ENCODE assay signal across 31 cellular contexts in genomic region chr12:96387981-96388380, GRCh38. TPM values are rescaled to one million over a fixed set of nuclear protein-coding genes. Genes with fewer than 3 reads are reported as not detected.
DNase-seq lines count a peak whose midpoint lies in the region; ATAC-seq and TF ChIP-seq lines count a peak whose summit lies in the region.
"Had no signal": no experiment of that assay in that cellular context is flagged by ENCODE, and none has a peak within 500 bp of the region (broad histone marks: within the 10 kb centered on the region; RNA-seq: fewer than 3 reads in every experiment).

No MANE protein-coding gene starts in this region.

- H3K27me3 ChIP-seq in SU-DHL-6 (ENCODE audit: low read length) (no peaks in the 10 kb centered on the region), mesenchymal stem cell (ENCODE audit: control insufficient read depth in 1 of 2, insufficient read depth in 1 of 2, low read length in 2 of 2) (no peaks in the 10 kb centered on the region), uterus (no peaks in the 10 kb centered on the region), suprapubic skin (no peaks in the 10 kb centered on the region)
- H3K27me3 ChIP-seq: BE2C, gastroesophageal sphincter, hepatocyte, neutrophil, tibial nerve had no signal

- H4K91ac ChIP-seq in mesenchymal stem cell (ENCODE audit: low read length) = no peak overlapping the region

- no peak overlapping the region for H2BK15ac ChIP-seq in mesenchymal stem cell (ENCODE audit: low read depth, poor library complexity, severe bottlenecking)

- H3K36me3 Mint-ChIP-seq in natural killer cell = no peaks in the 10 kb centered on the region
- peaks cover 4% of the 10 kb centered on the region for H3K36me3 Mint-ChIP-seq in natural killer cell treated with Interleukin-12 subunit alpha and Interleukin-12 subunit beta and Interleukin-15 and Interleukin-18, amount 100 ng/mL, for 72 hours

- no peak overlapping the region for H3K18ac ChIP-seq in mesenchymal stem cell (ENCODE audit: low read depth in 1 of 2, low read length in 2 of 2)

- no peak overlapping the region for H2BK120ac ChIP-seq in mesenchymal stem cell (ENCODE audit: low read depth, low read length)

- no peaks in the 10 kb centered on the region for H3K79me1 ChIP-seq in mesenchymal stem cell (replicated peaks; ENCODE audit: low read length, poor library complexity, severe bottlenecking)

- H3K9me3 ChIP-seq in SU-DHL-6 (ENCODE audit: insufficient read depth, low read length) (no peaks in the 10 kb centered on the region), mesenchymal stem cell (ENCODE audit: control insufficient read depth, low read length) (no peaks in the 10 kb centered on the region), uterus (no peaks in the 10 kb centered on the region), suprapubic skin (no peaks in the 10 kb centered on the region)
- H3K9me3 ChIP-seq: BE2C, gastroesophageal sphincter, neutrophil, psoas muscle, tibial nerve had no signal

- H3K36me3 ChIP-seq in SU-DHL-6 (ENCODE audit: low read length) (0 out of 2 replicates have a peak, but pooled peaks cover 2% of the 10 kb centered on the region), mesenchymal stem cell (ENCODE audit: control insufficient read depth in 1 of 2, insufficient read depth in 2 of 2, low read depth in 1 of 2, low read length in 2 of 2) (peaks cover 0 to 4% of the 10 kb centered on the region in 2 experiments), uterus (no peaks in the 10 kb centered on the region), suprapubic skin (no peaks in the 10 kb centered on the region)
- H3K36me3 ChIP-seq: BE2C, gastroesophageal sphincter, neutrophil, tibial nerve had no signal

- H3K4me1 ChIP-seq in mesenchymal stem cell (ENCODE audit: control insufficient read depth, insufficient read depth, low read depth, low read length) (peaks cover 7% of the 10 kb centered on the region), uterus (peaks cover 0 to 22% of the 10 kb centered on the region in 2 donors), suprapubic skin (peaks cover 20% of the 10 kb centered on the region)

- peaks cover 100% of the 10 kb centered on the region for H3K79me2 ChIP-seq in SU-DHL-6 (ENCODE audit: insufficient read depth, low read length)

- H3K14ac ChIP-seq in mesenchymal stem cell (ENCODE audit: low read length in 2 of 2) = no peak overlapping the region

- DNase-seq in natural killer cell (no peak), mesenchymal stem cell (peak; percentile 60), uterus (peak; percentile 24 to 75), suprapubic skin (ENCODE audit: low spot score in 2 of 2) (no peak), NCI-H1694 (lab: John Stamatoyannopoulos, UW) (no peak)
- DNase-seq in natural killer cell treated with Interleukin-12 subunit alpha and Interleukin-12 subunit beta and Interleukin-15 and Interleukin-18, amount 100 ng/mL, for 72 hours (ENCODE audit: low spot score) = no peak
- DNase-seq: ACHN; activated CD4-positive, alpha-beta T cell treated with anti-CD3 and anti-CD28 coated beads, Interleukin-2, amount 50 U/mL, for 4 hours; activated CD4-positive, CD25-positive, alpha-beta regulatory T cell; activated naive CD4-positive, alpha-beta T cell treated with anti-CD3 and anti-CD28 coated beads, Interleukin-2, amount 10 ng/mL, durations not matched to agents 7 days and 5 days; amygdala; BE2C; COR-L47; DMS79; GF-D8; HCEC 1CT; left cardiac atrium; MV-4-11; NCI-H1436; NCI-H2107; NCI-H345; psoas muscle; stimulated activated CD4-positive, alpha-beta T cell treated with anti-CD3 and anti-CD28 coated beads, Interleukin-4, amount 100 ng/mL, for 1 hour had no signal

- no peak for TF ChIP-seq POLR2A in uterus (IDR thresholded peaks at IDR 0.05)
- TF ChIP-seq POLR2A in suprapubic skin (IDR thresholded peaks at IDR 0.05) = no peak

- H3K4me3 Mint-ChIP-seq in natural killer cell = peak overlapping the region; percentile 59
- no peak overlapping the region for H3K4me3 Mint-ChIP-seq in natural killer cell treated with Interleukin-12 subunit alpha and Interleukin-12 subunit beta and Interleukin-15 and Interleukin-18, amount 100 ng/mL, for 72 hours
- H3K4me3 Mint-ChIP-seq: activated naive CD4-positive, alpha-beta T cell treated with anti-CD3 and anti-CD28 coated beads, Interleukin-2, amount 10 ng/mL, durations not matched to agents 7 days and 5 days; activated T-helper 1 cell treated with anti-CD3 and anti-CD28 coated beads, Interleukin-12 subunit alpha, Interleukin-12 subunit beta, Interleukin-2, Interleukin-4 antibody, amounts not matched to agents 30 ng/mL and 10 ng/mL and 1 ng/mL, durations not matched to agents 14 hours and 24 hours and 36 hours; memory B cell had no signal

- TF ChIP-seq EP300 in suprapubic skin (IDR thresholded peaks at IDR 0.05) = no peak

- H4K8ac ChIP-seq in mesenchymal stem cell (ENCODE audit: low read length) = no peak overlapping the region

- peaks cover 45% of the 10 kb centered on the region for H4K20me1 ChIP-seq in SU-DHL-6 (ENCODE audit: low read depth, low read length)

- peaks cover 76 to 84% of the 10 kb centered on the region in 2 donors for H3K4me1 Mint-ChIP-seq in natural killer cell
- peaks cover 52 to 53% of the 10 kb centered on the region in 2 donors for H3K4me1 Mint-ChIP-seq in natural killer cell treated with Interleukin-12 subunit alpha and Interleukin-12 subunit beta and Interleukin-15 and Interleukin-18, amount 100 ng/mL, for 72 hours (ENCODE audit: low read depth in 2 of 2)

- no CpG with 5 or more reads among the region's 1 CpG for WGBS in mesenchymal stem cell
- 100% methylated on average over 1 of the region's 1 CpG for WGBS in suprapubic skin

- H3K4me3 ChIP-seq in SU-DHL-6 (ENCODE audit: insufficient read depth, low read length, poor library complexity, severe bottlenecking) (no peak overlapping the region), mesenchymal stem cell (ENCODE audit: insufficient read depth in 1 of 2, low read depth in 1 of 2, low read length in 2 of 2) (no peak overlapping the region), uterus (no peak overlapping the region), suprapubic skin (no peak overlapping the region)
- H3K4me3 ChIP-seq: gastroesophageal sphincter, hepatocyte, psoas muscle, tibial nerve had no signal

- no peak overlapping the region for H2BK12ac ChIP-seq in mesenchymal stem cell (ENCODE audit: low read length in 2 of 2)

- H2AFZ ChIP-seq in SU-DHL-6 (ENCODE audit: low read depth, low read length, severe bottlenecking) (no peak overlapping the region), mesenchymal stem cell (ENCODE audit: low read depth, low read length) (no peak overlapping the region)
- H2AFZ ChIP-seq: hepatocyte had no signal

- no peak overlapping the region for H2AK5ac ChIP-seq in mesenchymal stem cell (ENCODE audit: low read length, severe bottlenecking)

- H3K4ac ChIP-seq in mesenchymal stem cell (ENCODE audit: low read depth in 1 of 2, low read length in 2 of 2) = no peak overlapping the region

- ATAC-seq in natural killer cell = no peak
- ATAC-seq in natural killer cell treated with Interleukin-12 subunit alpha and Interleukin-12 subunit beta and Interleukin-15 and Interleukin-18, amount 100 ng/mL, for 72 hours = no peak
- ATAC-seq in HG03439 (IDR thresholded peaks at IDR 0.05; ENCODE audit: unreplicated experiment) = no peak
- ATAC-seq: gastroesophageal sphincter, left cardiac atrium, psoas muscle had no signal

- H3K9ac ChIP-seq in SU-DHL-6 (ENCODE audit: low read length) (no peak overlapping the region), mesenchymal stem cell (ENCODE audit: low read length) (no peak overlapping the region)

- H3K4me2 ChIP-seq in SU-DHL-6 (ENCODE audit: low read depth, low read length, poor library complexity, severe bottlenecking) (no peak overlapping the region), mesenchymal stem cell (ENCODE audit: low read length, poor library complexity, severe bottlenecking) (no peak overlapping the region)
- H3K4me2 ChIP-seq: hepatocyte had no signal

- no peaks in the 10 kb centered on the region for H3K9me3 Mint-ChIP-seq in natural killer cell
- H3K9me3 Mint-ChIP-seq in natural killer cell treated with Interleukin-12 subunit alpha and Interleukin-12 subunit beta and Interleukin-15 and Interleukin-18, amount 100 ng/mL, for 72 hours = peaks cover 3% of the 10 kb centered on the region
- H3K9me3 Mint-ChIP-seq: memory B cell had no signal

- no peak overlapping the region for H3K23ac ChIP-seq in mesenchymal stem cell (ENCODE audit: low read length in 2 of 2)

- peak overlapping the region; percentile 33 to 65 for H3K27ac Mint-ChIP-seq in natural killer cell
- peak overlapping the region in 1 of 2 donors; percentile 70 for H3K27ac Mint-ChIP-seq in natural killer cell treated with Interleukin-12 subunit alpha and Interleukin-12 subunit beta and Interleukin-15 and Interleukin-18, amount 100 ng/mL, for 72 hours
- H3K27ac Mint-ChIP-seq: activated naive CD4-positive, alpha-beta T cell treated with anti-CD3 and anti-CD28 coated beads, Interleukin-2, amount 10 ng/mL, durations not matched to agents 7 days and 5 days had no signal

- H3K9me2 ChIP-seq in SU-DHL-6 (replicated peaks; ENCODE audit: insufficient read depth, low read length) = no peaks in the 10 kb centered on the region

- intact Hi-C loops in natural killer cell (cut with micrococcal nuclease) = no loop called here
- intact Hi-C loops in uterus (cut with DNase I; ENCODE audit: low total_unique reads) = no loop called here

- peak overlapping the region; percentile 7; the same call in 1 of the 2 replicates for H3K27ac ChIP-seq in SU-DHL-6 (ENCODE audit: low read depth, low read length)
- no peak overlapping the region for H3K27ac ChIP-seq in mesenchymal stem cell (ENCODE audit: low read length, poor library complexity, severe bottlenecking)
- peak overlapping the region; percentile 68 to 74 for H3K27ac ChIP-seq in uterus
- no peak overlapping the region for H3K27ac ChIP-seq in suprapubic skin
- H3K27ac ChIP-seq: gastroesophageal sphincter, hepatocyte, psoas muscle, tibial nerve had no signal

- no peaks in the 10 kb centered on the region for H3K27me3 Mint-ChIP-seq in natural killer cell (ENCODE audit: low read depth in 2 of 2)
- H3K27me3 Mint-ChIP-seq in natural killer cell treated with Interleukin-12 subunit alpha and Interleukin-12 subunit beta and Interleukin-15 and Interleukin-18, amount 100 ng/mL, for 72 hours = no peaks in the 10 kb centered on the region
- H3K27me3 Mint-ChIP-seq: activated naive CD4-positive, alpha-beta T cell treated with anti-CD3 and anti-CD28 coated beads, Interleukin-2, amount 10 ng/mL, durations not matched to agents 7 days and 5 days; memory B cell had no signal

- TF ChIP-seq CTCF in natural killer cell (IDR thresholded peaks at IDR 0.05) (no peak), SU-DHL-6 (IDR thresholded peaks at IDR 0.05; ENCODE audit: insufficient read depth, low read length, poor library complexity, severe bottlenecking) (no peak), uterus (IDR thresholded peaks at IDR 0.05) (no peak), suprapubic skin (IDR thresholded peaks at IDR 0.05) (no peak)

- H2BK5ac ChIP-seq in mesenchymal stem cell (ENCODE audit: low read depth, low read length, poor library complexity, severe bottlenecking) = no peak overlapping the region

- peaks cover 23% of the 10 kb centered on the region; the same call in 1 of the 2 replicates for H3F3A ChIP-seq in SU-DHL-6 (ENCODE audit: insufficient read depth)

RNA-seq across cellular contexts. Expression of gene CDK17, which starts 12.3 kb away (rescaled TPM):
- total RNA-seq in natural killer cell = 100 to 1,000 TPM; 199 to 234 (median 232) TPM
- total RNA-seq in natural killer cell treated with Interleukin-12 subunit alpha and Interleukin-12 subunit beta and Interleukin-15 and Interleukin-18, amount 100 ng/mL, for 72 hours = 10 to 100 TPM; 66.9 to 82.1 TPM
- 16.3 TPM for polyA plus RNA-seq in mesenchymal stem cell (2013, experiment 1 of 2)
- polyA plus RNA-seq in mesenchymal stem cell (2013, experiment 2 of 2) = 16.3 TPM
- 100 to 1,000 TPM in 2 of 4 donors, 10 to 100 TPM in 2; 93.5 to 105 (median 102) TPM for total RNA-seq in uterus
- 10 to 100 TPM; 38.7 to 93.3 (median 43.4) TPM for total RNA-seq in suprapubic skin

Comparison
In these comparisons a context has a peak if more than half of its experiments do, and no peak if none do; other contexts are left out.
1. DNase-seq: peak in mesenchymal stem cell (single experiment) and uterus (2 of 2); none in natural killer cell (single experiment), natural killer cell treated with Interleukin-12 subunit alpha and Interleukin-12 subunit beta and Interleukin-15 and Interleukin-18, amount 100 ng/mL, for 72 hours (single experiment), suprapubic skin (0 of 2) and NCI-H1694 (single experiment).
2. H3K27ac ChIP-seq: peak in SU-DHL-6 (single experiment) and uterus (2 of 2); none in mesenchymal stem cell (single experiment) and suprapubic skin (single experiment).